ENCODE assay signal across 40 cellular contexts in genomic region chr3:72708441-72708840, GRCh38.
"Had no signal": no experiment of that assay in that cellular context is flagged by ENCODE, and none has a peak within 500 bp of the region (broad histone marks: within the 10 kb centered on the region; RNA-seq: fewer than 3 reads in every experiment).

No MANE protein-coding gene starts in this region.

- H3K27me3 Mint-ChIP-seq: activated naive CD4-positive, alpha-beta T cell treated with anti-CD3 and anti-CD28 coated beads, Interleukin-2, amount 10 ng/mL, durations not matched to agents 7 days and 5 days; activated naive CD4-positive, alpha-beta T cell treated with anti-CD3 and anti-CD28 coated beads, Interleukin-2, amount 50 U/mL, for 24 hours; activated naive CD8-positive, alpha-beta T cell; activated naive CD8-positive, alpha-beta T cell treated with anti-CD3 and anti-CD28 coated beads for 36 hours; activated naive CD8-positive, alpha-beta T cell treated with anti-CD3 and anti-CD28 coated beads, Interleukin-2, amount 10 ng/mL, durations not matched to agents 7 days and 5 days; activated naive CD8-positive, alpha-beta T cell treated with anti-CD3 and anti-CD28 coated beads, Interleukin-2, amount 50 U/mL, for 24 hours; activated T-cell treated with anti-CD3 and anti-CD28 coated beads, Interleukin-2, amount 50 U/mL, for 24 hours; activated T-helper 17 cell treated with anti-CD3 and anti-CD28 coated beads, Interleukin-2, amount 50 U/mL, for 72 hours had no signal

- H3K9me3 Mint-ChIP-seq: activated naive CD4-positive, alpha-beta T cell treated with anti-CD3 and anti-CD28 coated beads, Interleukin-2, amount 50 U/mL, for 24 hours; activated naive CD4-positive, alpha-beta T cell treated with anti-CD3 and anti-CD28 coated beads, Interleukin-2, amount 50 U/mL, for 72 hours; activated T-cell treated with anti-CD3 and anti-CD28 coated beads, Interleukin-2, amount 50 U/mL, for 4 hours; activated T-cell treated with anti-CD3 and anti-CD28 coated beads, Interleukin-2, amount 50 U/mL, for 72 hours; activated T-helper 1 cell treated with anti-CD3 and anti-CD28 coated beads, Interleukin-12 subunit alpha, Interleukin-12 subunit beta, Interleukin-2, Interleukin-4 antibody, amounts not matched to agents 30 ng/mL and 10 ng/mL and 1 ng/mL, durations not matched to agents 14 hours and 24 hours and 36 hours; activated T-helper 17 cell treated with anti-CD3 and anti-CD28 coated beads, Interleukin-2, amount 50 U/mL, for 72 hours; central memory CD8-positive, alpha-beta T cell had no signal

- H3K4me1 ChIP-seq: adrenal gland, ascending aorta, body of pancreas, breast epithelium had no signal

- H3K4me1 Mint-ChIP-seq: activated naive CD4-positive, alpha-beta T cell treated with anti-CD3 and anti-CD28 coated beads, Interleukin-2, amount 10 ng/mL, durations not matched to agents 7 days and 5 days; activated naive CD4-positive, alpha-beta T cell treated with anti-CD3 and anti-CD28 coated beads, Interleukin-2, amount 50 U/mL, for 24 hours; activated naive CD8-positive, alpha-beta T cell treated with anti-CD3 and anti-CD28 coated beads for 36 hours; activated naive CD8-positive, alpha-beta T cell treated with anti-CD3 and anti-CD28 coated beads, Interleukin-2, amount 10 ng/mL, durations not matched to agents 7 days and 5 days; activated naive CD8-positive, alpha-beta T cell treated with anti-CD3 and anti-CD28 coated beads, Interleukin-2, amount 50 U/mL, for 24 hours; activated T-helper 17 cell treated with anti-CD3 and anti-CD28 coated beads, Interleukin-2, amount 50 U/mL, for 72 hours; brain; central memory CD8-positive, alpha-beta T cell had no signal

- DNase-seq: activated effector memory CD4-positive, alpha-beta T cell treated with anti-CD3 and anti-CD28 coated beads, Interleukin-2, amount 50 U/mL, for 16 hours; activated effector memory CD4-positive, alpha-beta T cell treated with Interleukin-2 at 50 U/mL for 16 hours; activated gamma-delta T cell; activated gamma-delta T cell treated with Interleukin-2 at 50 U/mL for 16 hours; activated naive CD4-positive, alpha-beta T cell; activated naive CD4-positive, alpha-beta T cell treated with anti-CD3 and anti-CD28 coated beads for 36 hours; activated naive CD4-positive, alpha-beta T cell treated with anti-CD3 and anti-CD28 coated beads, Interleukin-2, amount 10 ng/mL, durations not matched to agents 7 days and 5 days; activated naive CD4-positive, alpha-beta T cell treated with anti-CD3 and anti-CD28 coated beads, Interleukin-2, amount 50 U/mL, for 16 hours; activated naive CD4-positive, alpha-beta T cell treated with Interleukin-2 at 50 U/mL for 16 hours; activated naive CD8-positive, alpha-beta T cell treated with anti-CD3 and anti-CD28 coated beads for 36 hours; activated naive CD8-positive, alpha-beta T cell treated with anti-CD3 and anti-CD28 coated beads, Interleukin-2, amount 10 ng/mL, durations not matched to agents 7 days and 5 days; activated naive CD8-positive, alpha-beta T cell treated with anti-CD3 and anti-CD28 coated beads, Interleukin-2, amount 50 U/mL, for 24 hours; activated T-cell treated with anti-CD3 and anti-CD28 coated beads, Interleukin-2, amount 50 U/mL, for 1 hour; activated T-cell treated with anti-CD3 and anti-CD28 coated beads, Interleukin-2, amount 50 U/mL, for 24 hours; activated T-cell treated with anti-CD3 and anti-CD28 coated beads, Interleukin-2, amount 50 U/mL, for 4 hours; activated T-cell treated with anti-CD3 and anti-CD28 coated beads, Interleukin-2, amount 50 U/mL, for 48 hours; activated T-cell treated with anti-CD3 and anti-CD28 coated beads, Interleukin-2, amount 50 U/mL, for 72 hours; adrenal gland; amniotic stem cell; amygdala; anterior cingulate cortex; aorta; body of pancreas; brain microvascular endothelial cell; caudate nucleus; central memory CD4-positive, alpha-beta T cell; cerebellar nuclear complex had no signal

- H3K27ac ChIP-seq: adrenal gland, ascending aorta, body of pancreas, brain microvascular endothelial cell, breast epithelium, cardiac muscle cell had no signal

- H3K4me3 ChIP-seq: adrenal gland, ascending aorta, body of pancreas, breast epithelium, cardiac muscle cell had no signal

- H3K4me3 Mint-ChIP-seq: activated naive CD4-positive, alpha-beta T cell treated with anti-CD3 and anti-CD28 coated beads for 36 hours; activated naive CD4-positive, alpha-beta T cell treated with anti-CD3 and anti-CD28 coated beads, Interleukin-2, amount 10 ng/mL, durations not matched to agents 7 days and 5 days; activated naive CD4-positive, alpha-beta T cell treated with anti-CD3 and anti-CD28 coated beads, Interleukin-2, amount 50 U/mL, for 24 hours; activated naive CD8-positive, alpha-beta T cell; activated naive CD8-positive, alpha-beta T cell treated with anti-CD3 and anti-CD28 coated beads for 36 hours; activated naive CD8-positive, alpha-beta T cell treated with anti-CD3 and anti-CD28 coated beads, Interleukin-2, amount 10 ng/mL, durations not matched to agents 7 days and 5 days; activated naive CD8-positive, alpha-beta T cell treated with anti-CD3 and anti-CD28 coated beads, Interleukin-2, amount 50 U/mL, for 24 hours; activated T-cell treated with anti-CD3 and anti-CD28 coated beads, Interleukin-2, amount 50 U/mL, for 24 hours; activated T-cell treated with anti-CD3 and anti-CD28 coated beads, Interleukin-2, amount 50 U/mL, for 4 hours; activated T-cell treated with anti-CD3 and anti-CD28 coated beads, Interleukin-2, amount 50 U/mL, for 72 hours; activated T-helper 1 cell treated with anti-CD3 and anti-CD28 coated beads, Interleukin-12 subunit alpha, Interleukin-12 subunit beta, Interleukin-2, Interleukin-4 antibody, amounts not matched to agents 30 ng/mL and 10 ng/mL and 1 ng/mL, durations not matched to agents 14 hours and 24 hours and 36 hours; activated T-helper 17 cell treated with anti-CD3 and anti-CD28 coated beads, Interleukin-2, amount 50 U/mL, for 72 hours; brain; central memory CD8-positive, alpha-beta T cell had no signal

- H3K9me3 ChIP-seq: adrenal gland, ascending aorta, body of pancreas, breast epithelium had no signal

- H3K36me3 ChIP-seq: adrenal gland, ascending aorta, brain microvascular endothelial cell, breast epithelium, cardiac muscle cell had no signal

- H3K27me3 ChIP-seq: adrenal gland, ascending aorta, body of pancreas, brain microvascular endothelial cell, breast epithelium, cardiac muscle cell had no signal

- FAIRE-seq: astrocyte, bronchial epithelial cell had no signal

- ATAC-seq: activated naive CD4-positive, alpha-beta T cell treated with anti-CD3 and anti-CD28 coated beads, Interleukin-2, amount 50 U/mL, for 72 hours; activated naive CD8-positive, alpha-beta T cell treated with anti-CD3 and anti-CD28 coated beads, Interleukin-2, amount 50 U/mL, for 24 hours; activated T-cell treated with anti-CD3 and anti-CD28 coated beads, Interleukin-2, amount 50 U/mL, for 4 hours; activated T-cell treated with anti-CD3 and anti-CD28 coated beads, Interleukin-2, amount 50 U/mL, for 72 hours; activated T-helper 17 cell treated with anti-CD3 and anti-CD28 coated beads, Interleukin-2, amount 50 U/mL, for 72 hours; body of pancreas had no signal

- H3K27ac Mint-ChIP-seq: activated naive CD4-positive, alpha-beta T cell treated with anti-CD3 and anti-CD28 coated beads for 36 hours; activated naive CD4-positive, alpha-beta T cell treated with anti-CD3 and anti-CD28 coated beads, Interleukin-2, amount 10 ng/mL, durations not matched to agents 7 days and 5 days; activated naive CD4-positive, alpha-beta T cell treated with anti-CD3 and anti-CD28 coated beads, Interleukin-2, amount 50 U/mL, for 24 hours; activated naive CD4-positive, alpha-beta T cell treated with anti-CD3 and anti-CD28 coated beads, Interleukin-2, amount 50 U/mL, for 72 hours; activated naive CD8-positive, alpha-beta T cell; activated naive CD8-positive, alpha-beta T cell treated with anti-CD3 and anti-CD28 coated beads for 36 hours; activated naive CD8-positive, alpha-beta T cell treated with anti-CD3 and anti-CD28 coated beads, Interleukin-2, amount 10 ng/mL, durations not matched to agents 7 days and 5 days; activated naive CD8-positive, alpha-beta T cell treated with anti-CD3 and anti-CD28 coated beads, Interleukin-2, amount 50 U/mL, for 24 hours; activated T-cell treated with anti-CD3 and anti-CD28 coated beads, Interleukin-2, amount 50 U/mL, for 24 hours; activated T-cell treated with anti-CD3 and anti-CD28 coated beads, Interleukin-2, amount 50 U/mL, for 72 hours; activated T-helper 1 cell treated with anti-CD3 and anti-CD28 coated beads, Interleukin-12 subunit alpha, Interleukin-12 subunit beta, Interleukin-2, Interleukin-4 antibody, amounts not matched to agents 30 ng/mL and 10 ng/mL and 1 ng/mL, durations not matched to agents 14 hours and 24 hours and 36 hours; activated T-helper 17 cell treated with anti-CD3 and anti-CD28 coated beads, Interleukin-2, amount 50 U/mL, for 72 hours; activated T-helper 2 cell treated with anti-CD3 and anti-CD28 coated beads, Interferon-gamma antibody, Interleukin-2, Interleukin-4, amounts not matched to agents 10 μg/mL and 5 μg/mL and 100 μg/mL, durations not matched to agents 14 hours and 24 hours and 36 hours; brain had no signal

- H3K36me3 Mint-ChIP-seq: activated naive CD4-positive, alpha-beta T cell treated with anti-CD3 and anti-CD28 coated beads, Interleukin-2, amount 10 ng/mL, durations not matched to agents 7 days and 5 days; activated naive CD4-positive, alpha-beta T cell treated with anti-CD3 and anti-CD28 coated beads, Interleukin-2, amount 50 U/mL, for 24 hours; activated naive CD8-positive, alpha-beta T cell treated with anti-CD3 and anti-CD28 coated beads, Interleukin-2, amount 10 ng/mL, durations not matched to agents 7 days and 5 days; brain had no signal
